Comparison of ENCODE assay signal across 9 cellular contexts in the genomic region with DNA sequence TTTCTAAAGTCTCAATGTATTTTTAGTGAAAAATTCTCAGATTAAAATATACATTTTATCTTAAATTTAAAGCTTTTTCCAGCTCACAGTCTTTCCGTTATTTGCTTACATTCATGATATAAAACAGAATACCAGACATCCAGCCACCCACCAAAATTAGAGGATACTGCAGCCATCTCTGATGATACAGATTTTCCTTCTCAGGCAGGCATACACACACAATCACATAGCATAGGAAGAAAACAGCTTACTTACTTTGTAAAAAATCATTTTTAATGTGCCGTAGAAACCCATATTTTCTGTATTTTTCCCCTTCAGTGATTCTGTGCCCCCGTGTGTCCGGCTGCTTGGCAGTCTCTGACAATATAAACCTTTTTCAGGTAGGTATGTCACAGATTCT.
DNase-seq lines count a peak whose midpoint lies in the region; ATAC-seq and TF ChIP-seq lines count a peak whose summit lies in the region.
"Had no signal": no experiment of that assay in that cellular context is flagged by ENCODE, and none has a peak within 500 bp of the region (broad histone marks: within the 10 kb centered on the region; RNA-seq: fewer than 3 reads in every experiment).

No MANE protein-coding gene starts in this region.

- H3K36me3 ChIP-seq in iPS-20b (ENCODE audit: insufficient read depth, low read depth, low read length) (no peaks in the 10 kb centered on the region; the same call in 1 of the 2 replicates), testis (ENCODE audit: low read depth, missing control alignments) (no peaks in the 10 kb centered on the region)

- H3K27me3 ChIP-seq in iPS-20b (ENCODE audit: insufficient read depth, low read length) (no peaks in the 10 kb centered on the region), testis (no peaks in the 10 kb centered on the region)

- peaks cover 10% of the 10 kb centered on the region for H3K4me1 Mint-ChIP-seq in activated T-helper 1 cell treated with anti-CD3 and anti-CD28 coated beads, Interleukin-12 subunit alpha, Interleukin-12 subunit beta, Interleukin-2, Interleukin-4 antibody, amounts not matched to agents 30 ng/mL and 10 ng/mL and 1 ng/mL, durations not matched to agents 14 hours and 24 hours and 36 hours (ENCODE audit: low read depth)
- peaks cover 7 to 17% of the 10 kb centered on the region in 2 donors for H3K4me1 Mint-ChIP-seq in effector memory CD8-positive, alpha-beta T cell (ENCODE audit: low read depth in 2 of 2)

- DNase-seq in activated T-helper 1 cell treated with anti-CD3 and anti-CD28 coated beads, Interleukin-12 subunit alpha, Interleukin-12 subunit beta, Interleukin-2, Interleukin-4 antibody, amounts not matched to agents 30 ng/mL and 10 ng/mL and 1 ng/mL, durations not matched to agents 14 hours and 24 hours and 36 hours (ENCODE audit: low spot score) = no peak
- no peak for DNase-seq in testis
- no peak for DNase-seq in effector memory CD8-positive, alpha-beta T cell
- DNase-seq in NCI-H2196 (lab: John Stamatoyannopoulos, UW; ENCODE audit: unreplicated experiment) = no peak
- DNase-seq: activated T-cell treated with anti-CD3 and anti-CD28 coated beads, Interleukin-2, amount 50 U/mL, for 72 hours had no signal

- H3K9ac ChIP-seq in iPS-20b (ENCODE audit: low read depth, low read length) = peak overlapping the region; percentile 11; the same call in 1 of the 2 replicates

- TF ChIP-seq CTCF in testis (IDR thresholded peaks at IDR 0.05) = no peak

- TF ChIP-seq POLR2A in testis (IDR thresholded peaks at IDR 0.05) = no peak

- peaks cover 12% of the 10 kb centered on the region; the same call in 1 of the 2 replicates for H3K4me1 ChIP-seq in iPS-20b (ENCODE audit: insufficient read depth, low read length)
- peaks cover 6% of the 10 kb centered on the region for H3K4me1 ChIP-seq in testis

- no peak overlapping the region for H3K27ac ChIP-seq in iPS-20b (ENCODE audit: low read length)
- H3K27ac ChIP-seq in testis = peak overlapping the region in 1 of 2 donors; percentile 71

- 24 to 30% methylated on average over 4 of the region's 4 CpGs for WGBS in testis, 2 donors

- H3K9me3 ChIP-seq in iPS-20b (ENCODE audit: insufficient read depth, low read depth, low read length) = no peaks in the 10 kb centered on the region
- H3K9me3 ChIP-seq in testis = no peaks in the 10 kb centered on the region

- intact Hi-C loops in activated T-helper 1 cell treated with anti-CD3 and anti-CD28 coated beads, Interleukin-12 subunit alpha, Interleukin-12 subunit beta, Interleukin-2, Interleukin-4 antibody, amounts not matched to agents 30 ng/mL and 10 ng/mL and 1 ng/mL, durations not matched to agents 14 hours and 24 hours and 36 hours (cut with micrococcal nuclease) = no loop called here
- intact Hi-C loops in testis (cut with DNase I; ENCODE audit: low total_unique reads) = no loop called here

- peaks cover 1% of the 10 kb centered on the region for H3K36me3 Mint-ChIP-seq in activated T-helper 1 cell treated with anti-CD3 and anti-CD28 coated beads, Interleukin-12 subunit alpha, Interleukin-12 subunit beta, Interleukin-2, Interleukin-4 antibody, amounts not matched to agents 30 ng/mL and 10 ng/mL and 1 ng/mL, durations not matched to agents 14 hours and 24 hours and 36 hours (ENCODE audit: low read depth)
- H3K36me3 Mint-ChIP-seq in effector memory CD8-positive, alpha-beta T cell (ENCODE audit: insufficient read depth) = no peaks in the 10 kb centered on the region

- H3K27me3 Mint-ChIP-seq in activated T-helper 1 cell treated with anti-CD3 and anti-CD28 coated beads, Interleukin-12 subunit alpha, Interleukin-12 subunit beta, Interleukin-2, Interleukin-4 antibody, amounts not matched to agents 30 ng/mL and 10 ng/mL and 1 ng/mL, durations not matched to agents 14 hours and 24 hours and 36 hours (ENCODE audit: insufficient read depth) = no peaks in the 10 kb centered on the region
- no peaks in the 10 kb centered on the region for H3K27me3 Mint-ChIP-seq in effector memory CD8-positive, alpha-beta T cell

- H3K9me3 Mint-ChIP-seq in activated T-helper 1 cell treated with anti-CD3 and anti-CD28 coated beads, Interleukin-12 subunit alpha, Interleukin-12 subunit beta, Interleukin-2, Interleukin-4 antibody, amounts not matched to agents 30 ng/mL and 10 ng/mL and 1 ng/mL, durations not matched to agents 14 hours and 24 hours and 36 hours = no peaks in the 10 kb centered on the region
- H3K9me3 Mint-ChIP-seq in effector memory CD8-positive, alpha-beta T cell = no peaks in the 10 kb centered on the region
- H3K9me3 Mint-ChIP-seq: activated T-cell treated with anti-CD3 and anti-CD28 coated beads, Interleukin-2, amount 50 U/mL, for 72 hours had no signal

- ATAC-seq in GM21825 (IDR thresholded peaks at IDR 0.05; ENCODE audit: unreplicated experiment) (peak; percentile 5), HG03108 (IDR thresholded peaks at IDR 0.05; ENCODE audit: unreplicated experiment) (no peak), HG02759 (IDR thresholded peaks at IDR 0.05; ENCODE audit: unreplicated experiment) (no peak)
- ATAC-seq in effector memory CD8-positive, alpha-beta T cell (replicated peaks) = no peak

- peak overlapping the region; percentile 13 for H3K27ac Mint-ChIP-seq in activated T-helper 1 cell treated with anti-CD3 and anti-CD28 coated beads, Interleukin-12 subunit alpha, Interleukin-12 subunit beta, Interleukin-2, Interleukin-4 antibody, amounts not matched to agents 30 ng/mL and 10 ng/mL and 1 ng/mL, durations not matched to agents 14 hours and 24 hours and 36 hours
- H3K27ac Mint-ChIP-seq in effector memory CD8-positive, alpha-beta T cell = no peak overlapping the region

- H3K4me3 ChIP-seq in iPS-20b (ENCODE audit: low read length) (peak overlapping the region; percentile 48), testis (peak overlapping the region; percentile 33 to 42)

- H3K4me3 Mint-ChIP-seq in activated T-helper 1 cell treated with anti-CD3 and anti-CD28 coated beads, Interleukin-12 subunit alpha, Interleukin-12 subunit beta, Interleukin-2, Interleukin-4 antibody, amounts not matched to agents 30 ng/mL and 10 ng/mL and 1 ng/mL, durations not matched to agents 14 hours and 24 hours and 36 hours = no peak overlapping the region
- no peak overlapping the region for H3K4me3 Mint-ChIP-seq in effector memory CD8-positive, alpha-beta T cell
